ENCODE assay signal across 8 cellular contexts in genomic region chr15:100383302-100384107, GRCh38. TPM values are rescaled to one million over a fixed set of nuclear protein-coding genes. Genes with fewer than 3 reads are reported as not detected.
A peak's percentile ranks its signal among the peaks of the same experiment; 100 is the strongest.
DNase-seq lines count a peak whose midpoint lies in the region; ATAC-seq and TF ChIP-seq lines count a peak whose summit lies in the region.

No MANE protein-coding gene starts in this region.

- no CpG with 5 or more reads among the region's 3 CpGs for WGBS in mesendoderm (ENCODE audit: extremely low coverage, insufficient coverage, low lambda C conversion rate)

- H3K56ac ChIP-seq in mesendoderm (ENCODE audit: low read length): no peak overlapping the region

- no peak overlapping the region for H3K4me2 ChIP-seq in mesendoderm (ENCODE audit: low read length)

- in situ Hi-C loops in KBM-7 (cut with MboI; ENCODE audit: low pct_unique_long_range_greater_than_20kb, low sequenced_read_pairs): no loop called here
- in situ Hi-C loops in astrocyte of the spinal cord (cut with HindIII; ENCODE audit: low sequenced_read_pairs): no loop called here

- H3K23ac ChIP-seq in mesendoderm (ENCODE audit: low read length): no peak overlapping the region

- no peaks in the 10 kb centered on the region for H3K36me3 ChIP-seq in mesendoderm (ENCODE audit: control insufficient read depth, insufficient read depth, low read length)

- no peak overlapping the region for H2BK120ac ChIP-seq in mesendoderm (ENCODE audit: low read depth, low read length)

- no peaks in the 10 kb centered on the region for H3K79me2 ChIP-seq in mesendoderm (ENCODE audit: control insufficient read depth, insufficient read depth, low read length)

- no peak overlapping the region for H2BK5ac ChIP-seq in mesendoderm (ENCODE audit: low read length)

- no peak overlapping the region for H2BK15ac ChIP-seq in mesendoderm (replicated peaks; ENCODE audit: low read depth)

- H4K5ac ChIP-seq in mesendoderm (ENCODE audit: low read length): no peak overlapping the region

- ATAC-seq in HG03439 (IDR thresholded peaks at IDR 0.05; ENCODE audit: unreplicated experiment) (no peak), HG02588 (IDR thresholded peaks at IDR 0.05; ENCODE audit: unreplicated experiment) (no peak)

- DNase-seq in NCI-H446 (lab: John Stamatoyannopoulos, UW) (peak; percentile 0 to 8), NCI-H446 treated with DMSO at 0.1 percent for 48 hours (lab: John Stamatoyannopoulos, UW) (no peak), KBM-7 (peak; percentile 66), astrocyte of the spinal cord (ENCODE audit: low read depth, low spot score) (peak; percentile 3), mesendoderm (peak; percentile 67), DMS79 (lab: John Stamatoyannopoulos, UW) (no peak)

- H3K27ac ChIP-seq in mesendoderm (ENCODE audit: low read depth, low read length): no peak overlapping the region

- H3K4me3 ChIP-seq in astrocyte of the spinal cord (ENCODE audit: low read depth, low read length): no peak overlapping the region
- H3K4me3 ChIP-seq in mesendoderm (ENCODE audit: low read length): no peak overlapping the region

- H3K27me3 ChIP-seq in mesendoderm (ENCODE audit: insufficient read depth, low read length, poor library complexity): no peaks in the 10 kb centered on the region

- H3K18ac ChIP-seq in mesendoderm (ENCODE audit: low read length): no peak overlapping the region

- H3K4ac ChIP-seq in mesendoderm (ENCODE audit: low read depth, low read length): no peak overlapping the region

- TF ChIP-seq CTCF in astrocyte of the spinal cord (IDR thresholded peaks at IDR 0.05; ENCODE audit: low read depth, low read length): peak; percentile 22

- no peaks in the 10 kb centered on the region for H3K4me1 ChIP-seq in mesendoderm (ENCODE audit: control insufficient read depth, low read depth, low read length)

- H3K9ac ChIP-seq in mesendoderm (ENCODE audit: low read length): no peak overlapping the region

- no peak overlapping the region for H2AK5ac ChIP-seq in mesendoderm (ENCODE audit: low read length)

- no peaks in the 10 kb centered on the region for H3K79me1 ChIP-seq in mesendoderm (ENCODE audit: low read length)

- no peak overlapping the region for H4K8ac ChIP-seq in mesendoderm (ENCODE audit: low read depth, low read length)

RNA-seq across cellular contexts. Expression of gene ADAMTS17, which starts 41.7 kb away (rescaled TPM):
- 2.0 TPM for polyA plus RNA-seq in mesendoderm (2013, experiment 1 of 2)
- polyA plus RNA-seq in mesendoderm (2013, experiment 2 of 2): 1.8 TPM

Comparison
In these comparisons a context has a peak if more than half of its experiments do, and no peak if none do; other contexts are left out.
1. DNase-seq: peak in NCI-H446 (2 of 2), KBM-7 (single experiment), astrocyte of the spinal cord (single experiment) and mesendoderm (single experiment); none in NCI-H446 treated with DMSO at 0.1 percent for 48 hours (single experiment) and DMS79 (single experiment).